In genomic region chr9:126626117-126627022, GRCh38 we compare ENCODE assay signal across 9 cellular contexts. TPM values are rescaled to one million over a fixed set of nuclear protein-coding genes. Genes with fewer than 3 reads are reported as not detected.
DNase-seq lines count a peak whose midpoint lies in the region; ATAC-seq, FAIRE-seq and TF ChIP-seq lines count a peak whose summit lies in the region.
"Had no signal": no experiment of that assay in that cellular context is flagged by ENCODE, and none has a peak within 500 bp of the region (broad histone marks: within the 10 kb centered on the region; RNA-seq: fewer than 3 reads in every experiment).

No MANE protein-coding gene starts in this region.

- H3K27me3 Mint-ChIP-seq in CD4-positive, alpha-beta T cell = peaks cover 85% of the 10 kb centered on the region

- POLR2A ChIA-PET in CD4-positive, alpha-beta T cell (lab: Charles Lee) = no interaction called here
- POLR2A ChIA-PET in PC-3 (lab: Charles Lee; ENCODE audit: unreplicated experiment) = no interaction called here

- H3K36me3 ChIP-seq in PC-3 (ENCODE audit: low read depth, low read length) (no peaks in the 10 kb centered on the region), esophagus muscularis mucosa (no peaks in the 10 kb centered on the region), pancreas (no peaks in the 10 kb centered on the region)

- no peak for FAIRE-seq in pancreas (lab: Jason Lieb, UNC)

- H2AFZ ChIP-seq in PC-3 (ENCODE audit: low read length) = no peak overlapping the region; the same call in 1 of the 2 replicates

- H3K79me2 ChIP-seq in PC-3 (ENCODE audit: low read length) = no peaks in the 10 kb centered on the region

- BruUV-seq in PC-3 (replicated peaks; lab: Mats Ljungman, UMichigan) = no TSS peak

- DNase-seq in CD4-positive, alpha-beta T cell = no peak
- DNase-seq in PC-3 (no peak), esophagus muscularis mucosa (ENCODE audit: extremely low spot score) (no peak), pancreas (peak in 1 of 6 donors; percentile 44), NCI-H1092 (lab: John Stamatoyannopoulos, UW) (no peak)
- DNase-seq: NCI-H2081 treated with DMSO at 0.1 percent for 48 hours had no signal

- CTCF ChIA-PET in CD4-positive, alpha-beta T cell (lab: Charles Lee) = no interaction called here
- CTCF ChIA-PET in PC-3 (lab: Charles Lee) = no interaction called here

- H3K9me3 Mint-ChIP-seq in CD4-positive, alpha-beta T cell = no peaks in the 10 kb centered on the region

- H3K4me1 ChIP-seq in PC-3 (ENCODE audit: insufficient read depth, low read length) = no peaks in the 10 kb centered on the region
- H3K4me1 ChIP-seq in esophagus muscularis mucosa = peaks cover 14 to 37% (median 36%) of the 10 kb centered on the region in 4 donors
- no peaks in the 10 kb centered on the region for H3K4me1 ChIP-seq in pancreas

- H3K4me2 ChIP-seq in PC-3 (ENCODE audit: low read length) = peak overlapping the region; percentile 63

- no peak for TF ChIP-seq EP300 in esophagus muscularis mucosa (IDR thresholded peaks at IDR 0.05)

- no peaks in the 10 kb centered on the region for H3F3A ChIP-seq in PC-3 (ENCODE audit: low read length, unreplicated experiment)

- H3K9me3 ChIP-seq in CD4-positive, alpha-beta T cell (ENCODE audit: control insufficient read depth, low read length) = no peaks in the 10 kb centered on the region
- no peaks in the 10 kb centered on the region for H3K9me3 ChIP-seq in PC-3 (ENCODE audit: low read length)
- H3K9me3 ChIP-seq in esophagus muscularis mucosa = no peaks in the 10 kb centered on the region
- H3K9me3 ChIP-seq in pancreas = no peaks in the 10 kb centered on the region

- intact Hi-C loops in CD4-positive, alpha-beta T cell (cut with DNase I, micrococcal nuclease) = no loop called here
- intact Hi-C loops in PC-3 (cut with micrococcal nuclease) = no loop called here
- intact Hi-C loops in esophagus muscularis mucosa (cut with DNase I) = no loop called here
- intact Hi-C loops in pancreas (cut with DNase I) = no loop called here

- no peaks in the 10 kb centered on the region for H3K36me3 Mint-ChIP-seq in CD4-positive, alpha-beta T cell (ENCODE audit: low read depth)

- 17% methylated on average over 63 of the region's 63 CpGs for WGBS in esophagus muscularis mucosa
- 20 to 21% methylated on average over 52 to 63 of the region's 63 CpGs for WGBS in pancreas, 2 donors

- H3K4me3 Mint-ChIP-seq in CD4-positive, alpha-beta T cell = peak overlapping the region; percentile 59

- H3K27me3 ChIP-seq in CD4-positive, alpha-beta T cell (ENCODE audit: control insufficient read depth, insufficient read depth, low read length) = peaks cover 90% of the 10 kb centered on the region
- H3K27me3 ChIP-seq in PC-3 (ENCODE audit: low read length) (peaks cover 28% of the 10 kb centered on the region), esophagus muscularis mucosa (peaks cover 6 to 99% (median 56%) of the 10 kb centered on the region in 4 donors), pancreas (peaks cover 0 to 27% (median 13%) of the 10 kb centered on the region in 4 donors)

- peak overlapping the region; percentile 40; the same call in 1 of the 2 replicates for H3K4me3 ChIP-seq in PC-3 (ENCODE audit: low read length)
- H3K4me3 ChIP-seq in esophagus muscularis mucosa = peak overlapping the region; percentile 37 to 52 (median 48)
- peak overlapping the region in 3 of 4 donors; percentile 13 to 21 (median 20) for H3K4me3 ChIP-seq in pancreas

- no peaks in the 10 kb centered on the region for H4K20me1 ChIP-seq in PC-3 (ENCODE audit: low read length)

- no peak overlapping the region for H3K9ac ChIP-seq in PC-3 (ENCODE audit: low read length)

- H3K9me2 ChIP-seq in PC-3 (replicated peaks; ENCODE audit: low read length) = no peaks in the 10 kb centered on the region

- no peak for TF ChIP-seq CTCF in CD4-positive, alpha-beta T cell (IDR thresholded peaks at IDR 0.05)
- TF ChIP-seq CTCF in PC-3 (conservative IDR thresholded peaks at IDR 0.05; ENCODE audit: low read depth, low read length) = no peak
- TF ChIP-seq CTCF in esophagus muscularis mucosa (IDR thresholded peaks at IDR 0.05) = no peak
- no peak for TF ChIP-seq CTCF in pancreas (IDR thresholded peaks at IDR 0.05)

- H3K4me1 Mint-ChIP-seq in CD4-positive, alpha-beta T cell (ENCODE audit: low read depth) = peaks cover 7% of the 10 kb centered on the region

- no peak for TF ChIP-seq POLR2A in esophagus muscularis mucosa (IDR thresholded peaks at IDR 0.05; ENCODE audit: low read depth)

- H3K27ac ChIP-seq in CD4-positive, alpha-beta T cell (ENCODE audit: low read depth, low read length) = no peak overlapping the region
- no peak overlapping the region for H3K27ac ChIP-seq in PC-3 (ENCODE audit: low read length)
- no peak overlapping the region for H3K27ac ChIP-seq in esophagus muscularis mucosa (replicated peaks in 1 of 4)
- no peak overlapping the region for H3K27ac ChIP-seq in pancreas

- H3K27ac Mint-ChIP-seq in CD4-positive, alpha-beta T cell = no peak overlapping the region

- no peak for ATAC-seq in CD4-positive, alpha-beta T cell (ENCODE audit: poor library complexity)
- ATAC-seq in PC-3 (no peak), pancreas (peak in 3 of 4 donors; percentile 11 to 39 (median 15)), esophagus mucosa (no peak), HG03571 (IDR thresholded peaks at IDR 0.05; ENCODE audit: unreplicated experiment) (no peak), GM19023 (IDR thresholded peaks at IDR 0.05; ENCODE audit: unreplicated experiment) (no peak)

RNA-seq across cellular contexts. Expression of gene LMX1B, which starts 12.6 kb away (rescaled TPM):
- not detected for total RNA-seq in CD4-positive, alpha-beta T cell
- 0.55 and 1.2 TPM in 2 replicates for total RNA-seq in PC-3 (2014; rRNA removed)
- total RNA-seq in esophagus muscularis mucosa = under 1 TPM; under 0.01 to 0.66 (median 0.24) TPM
- 1 to 10 TPM in 1 of 6 donors, under 1 TPM in 5; 0.14 to 1.2 (median 0.62) TPM for total RNA-seq in pancreas
- under 1 TPM; 0.05 to 0.30 TPM for polyA plus RNA-seq in pancreas
- not detected for total RNA-seq in esophagus mucosa

Comparison
In these comparisons a context has a peak if more than half of its experiments do, and no peak if none do; other contexts are left out.
1. ATAC-seq: peak in pancreas (3 of 4); none in CD4-positive, alpha-beta T cell (single experiment), PC-3 (single experiment), esophagus mucosa (single experiment), HG03571 (single experiment) and GM19023 (single experiment).
2. Peak in every context shown above with its lines, with median percentiles within 50 percentile points of each other: H3K4me3 ChIP-seq.